Comparison of ENCODE assay signal across 9 cellular contexts in the genomic region with DNA sequence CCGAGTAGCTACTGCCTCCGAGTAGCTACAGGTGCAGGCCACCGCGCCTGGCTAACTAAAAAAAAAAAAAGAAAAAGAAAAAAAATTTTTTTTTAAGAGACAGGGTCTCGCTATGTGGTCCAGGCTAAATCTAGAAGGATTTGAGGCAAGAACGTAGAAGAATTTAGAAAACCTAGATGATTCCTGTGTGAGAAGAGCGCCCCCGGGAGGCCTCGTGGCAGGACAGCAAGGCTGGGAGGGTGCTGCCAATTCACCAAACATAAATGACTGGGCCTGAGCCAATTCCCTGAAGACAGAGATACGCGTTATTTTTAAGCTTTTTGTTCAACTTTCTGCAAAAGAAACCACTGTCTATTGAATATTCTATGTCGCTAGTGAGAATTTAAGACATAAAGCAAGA.
DNase-seq lines count a peak whose midpoint lies in the region; ATAC-seq and TF ChIP-seq lines count a peak whose summit lies in the region.
"Had no signal": no experiment of that assay in that cellular context is flagged by ENCODE, and none has a peak within 500 bp of the region (broad histone marks: within the 10 kb centered on the region; RNA-seq: fewer than 3 reads in every experiment).

No MANE protein-coding gene starts in this region.

- H3K4me1 ChIP-seq in upper lobe of left lung (no peaks in the 10 kb centered on the region), esophagus muscularis mucosa (no peaks in the 10 kb centered on the region)

- H3K27ac Mint-ChIP-seq in activated T-cell treated with anti-CD3 and anti-CD28 coated beads, Interleukin-2, amount 50 U/mL, for 24 hours = no peak overlapping the region

- no peak overlapping the region for H3K4me3 Mint-ChIP-seq in activated T-cell treated with anti-CD3 and anti-CD28 coated beads, Interleukin-2, amount 50 U/mL, for 24 hours

- intact Hi-C loops in esophagus muscularis mucosa (cut with DNase I) = no loop called here

- H3K9me3 Mint-ChIP-seq in activated T-cell treated with anti-CD3 and anti-CD28 coated beads, Interleukin-2, amount 50 U/mL, for 24 hours = no peaks in the 10 kb centered on the region

- H3K27ac ChIP-seq in upper lobe of left lung (no peak overlapping the region), esophagus muscularis mucosa (replicated peaks in 1 of 4) (no peak overlapping the region)
- H3K27ac ChIP-seq: SJSA1 had no signal

- peaks cover 26% of the 10 kb centered on the region for H3K4me1 Mint-ChIP-seq in activated T-cell treated with anti-CD3 and anti-CD28 coated beads, Interleukin-2, amount 50 U/mL, for 24 hours (ENCODE audit: low read depth)

- no peak for ATAC-seq in upper lobe of left lung (ENCODE audit: low FRiP score in 2 of 2)
- ATAC-seq in HG02970 (IDR thresholded peaks at IDR 0.05; ENCODE audit: low FRiP score, unreplicated experiment) = no peak

- 66 to 68% methylated on average over 12 of the region's 12 CpGs for WGBS in upper lobe of left lung, 2 donors
- WGBS in esophagus muscularis mucosa = 56% methylated on average over 12 of the region's 12 CpGs

- no peaks in the 10 kb centered on the region for H3K9me3 ChIP-seq in upper lobe of left lung
- no peaks in the 10 kb centered on the region for H3K9me3 ChIP-seq in esophagus muscularis mucosa
- H3K9me3 ChIP-seq: SJSA1 had no signal

- H3K4me3 ChIP-seq in choroid plexus epithelial cell (ENCODE audit: low read depth, low read length) = no peak overlapping the region
- H3K4me3 ChIP-seq in upper lobe of left lung = no peak overlapping the region
- H3K4me3 ChIP-seq in esophagus muscularis mucosa = no peak overlapping the region
- H3K4me3 ChIP-seq: SJSA1 had no signal

- H3K27me3 Mint-ChIP-seq in activated T-cell treated with anti-CD3 and anti-CD28 coated beads, Interleukin-2, amount 50 U/mL, for 24 hours = no peaks in the 10 kb centered on the region

- no peak for TF ChIP-seq EP300 in upper lobe of left lung (IDR thresholded peaks at IDR 0.05)
- TF ChIP-seq EP300 in esophagus muscularis mucosa (IDR thresholded peaks at IDR 0.05) = no peak

- H3K36me3 Mint-ChIP-seq in activated T-cell treated with anti-CD3 and anti-CD28 coated beads, Interleukin-2, amount 50 U/mL, for 24 hours (ENCODE audit: low read depth) = no peaks in the 10 kb centered on the region

- TF ChIP-seq POLR2A in upper lobe of left lung (IDR thresholded peaks at IDR 0.05) = no peak
- no peak for TF ChIP-seq POLR2A in esophagus muscularis mucosa (IDR thresholded peaks at IDR 0.05; ENCODE audit: low read depth)

- H3K36me3 ChIP-seq in upper lobe of left lung (no peaks in the 10 kb centered on the region), esophagus muscularis mucosa (no peaks in the 10 kb centered on the region)
- H3K36me3 ChIP-seq: SJSA1 had no signal

- DNase-seq in 8988T = peak; percentile 30
- DNase-seq in Daoy (ENCODE audit: low read depth) = peak; percentile 41
- peak; percentile 10 for DNase-seq in NCI-H748 treated with DMSO at 0.1 percent for 48 hours (lab: John Stamatoyannopoulos, UW)
- no peak for DNase-seq in choroid plexus epithelial cell (ENCODE audit: low read depth)
- no peak for DNase-seq in upper lobe of left lung
- no peak for DNase-seq in esophagus muscularis mucosa (ENCODE audit: extremely low spot score)
- DNase-seq in activated T-cell treated with anti-CD3 and anti-CD28 coated beads, Interleukin-2, amount 50 U/mL, for 24 hours = no peak

- peak; percentile 31 for TF ChIP-seq CTCF in choroid plexus epithelial cell (conservative IDR thresholded peaks at IDR 0.05; ENCODE audit: low read depth, low read length)
- peak in 2 of 6 experiments; percentile 10 to 11 for TF ChIP-seq CTCF in upper lobe of left lung (IDR thresholded peaks at IDR 0.05)
- TF ChIP-seq CTCF in esophagus muscularis mucosa (IDR thresholded peaks at IDR 0.05) = peak in 1 of 3 experiments; percentile 4

- no peaks in the 10 kb centered on the region for H3K27me3 ChIP-seq in upper lobe of left lung
- H3K27me3 ChIP-seq in esophagus muscularis mucosa = peaks cover 0 to 47% (median 0%) of the 10 kb centered on the region in 4 donors

Comparison
In these comparisons a context has a peak if more than half of its experiments do, and no peak if none do; other contexts are left out.
1. DNase-seq: peak in 8988T (single experiment), Daoy (single experiment) and NCI-H748 treated with DMSO at 0.1 percent for 48 hours (single experiment); none in choroid plexus epithelial cell (single experiment), upper lobe of left lung (0 of 2), esophagus muscularis mucosa (single experiment) and activated T-cell treated with anti-CD3 and anti-CD28 coated beads, Interleukin-2, amount 50 U/mL, for 24 hours (single experiment).